In the genomic region with DNA sequence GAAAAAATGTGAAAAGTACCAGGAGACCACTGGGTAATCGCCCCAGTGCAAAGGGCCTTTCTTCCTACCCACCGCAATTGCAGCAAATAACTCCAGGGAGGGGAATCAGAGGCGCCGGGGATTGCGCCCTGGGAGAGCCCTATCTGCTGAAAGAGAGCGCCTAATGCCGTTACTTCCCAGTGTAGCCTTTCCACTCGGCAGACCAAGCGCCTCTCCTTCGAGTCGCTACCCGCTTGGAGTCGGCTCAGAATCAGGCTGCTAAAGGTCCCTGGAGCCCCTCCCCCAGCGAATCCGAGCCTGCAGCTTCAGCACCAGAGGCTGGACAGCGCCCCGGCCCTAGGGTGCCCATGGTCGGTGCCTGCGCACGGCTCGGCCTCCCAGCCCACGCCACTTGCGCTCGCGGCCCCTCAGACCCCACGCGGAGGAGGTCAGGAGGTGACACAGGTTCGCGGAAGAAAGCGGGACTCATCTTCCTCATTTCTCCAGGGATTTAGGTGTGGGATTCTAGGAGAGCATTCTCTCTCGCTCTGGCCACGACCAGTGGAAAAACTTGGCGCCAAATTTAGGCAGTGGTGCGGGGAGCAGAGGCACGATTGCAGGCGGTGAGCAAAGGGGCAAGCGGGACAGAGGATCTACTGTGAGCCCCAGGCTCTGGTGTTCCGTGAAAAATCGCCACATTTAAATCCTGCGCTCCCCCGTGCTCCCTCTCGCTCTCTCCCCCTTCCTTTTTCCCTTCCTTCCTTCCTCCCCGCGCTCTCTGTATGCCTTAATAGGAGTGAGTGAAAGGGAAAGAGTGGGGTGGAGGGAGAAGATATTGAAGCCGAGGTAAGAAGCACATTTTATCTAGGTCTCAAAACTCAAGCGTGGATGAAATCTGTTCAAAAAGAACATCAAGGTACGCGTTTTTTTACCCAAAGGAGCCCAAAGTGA, we compare ENCODE assay signal across 8 cellular contexts. TPM values are rescaled to one million over a fixed set of nuclear protein-coding genes. Genes with fewer than 3 reads are reported as not detected.
DNase-seq lines count a peak whose midpoint lies in the region; ATAC-seq and TF ChIP-seq lines count a peak whose summit lies in the region.

No MANE protein-coding gene starts in this region.

- H3K9me3 Mint-ChIP-seq in GM23338 (no peaks in the 10 kb centered on the region), naive B cell (peaks cover 0 to 7% (median 4%) of the 10 kb centered on the region in 7 donors)

- TF ChIP-seq RAD21 in SK-N-SH (IDR thresholded peaks at IDR 0.05; ENCODE audit: low read length): no peak

- H4K20me1 ChIP-seq in GM23338 (replicated peaks; ENCODE audit: insufficient read depth): no peaks in the 10 kb centered on the region
- H4K20me1 ChIP-seq in SK-N-SH (ENCODE audit: insufficient read depth): no peaks in the 10 kb centered on the region

- no peak for TF ChIP-seq CTCF in GM23338 (conservative IDR thresholded peaks at IDR 0.05; ENCODE audit: low read depth in 2 of 2)
- no peak for TF ChIP-seq CTCF in SK-N-SH (IDR thresholded peaks at IDR 0.05)

- H3K36me3 ChIP-seq in GM23338 (ENCODE audit: insufficient read depth): no peaks in the 10 kb centered on the region
- H3K36me3 ChIP-seq in SK-N-SH (replicated peaks in 1 of 2; ENCODE audit: control insufficient read depth in 1 of 2, insufficient read depth in 2 of 2, low read length in 1 of 2): no peaks in the 10 kb centered on the region
- no peaks in the 10 kb centered on the region for H3K36me3 ChIP-seq in ectodermal cell (ENCODE audit: control insufficient read depth, insufficient read depth, low read length)

- H3K9me3 ChIP-seq in SK-N-SH (no peaks in the 10 kb centered on the region), ectodermal cell (ENCODE audit: control insufficient read depth, low read length) (no peaks in the 10 kb centered on the region)

- DNase-seq in GM23338 (ENCODE audit: low spot score) (peak; percentile 90), SK-N-SH (peak; percentile 65), naive B cell (peak; percentile 42), HK-2 (ENCODE audit: unreplicated experiment) (no peak), NCI-H774 (lab: John Stamatoyannopoulos, UW) (no peak), SIG-M5 (lab: John Stamatoyannopoulos, UW) (no peak)

- peaks cover 66% of the 10 kb centered on the region for H3K4me1 ChIP-seq in GM23338 (ENCODE audit: insufficient read depth)
- peaks cover 0 to 19% of the 10 kb centered on the region in 2 experiments; a peak in 1 of 4 replicates for H3K4me1 ChIP-seq in SK-N-SH (ENCODE audit: control insufficient read depth in 1 of 2, insufficient read depth in 2 of 2, low read depth in 1 of 2, low read length in 1 of 2)
- peaks cover 30% of the 10 kb centered on the region for H3K4me1 ChIP-seq in ectodermal cell (ENCODE audit: control insufficient read depth, insufficient read depth, low read length)

- H2AFZ ChIP-seq in GM23338: peak overlapping the region; percentile 91; the same call in 1 of the 2 replicates
- H2AFZ ChIP-seq in SK-N-SH (ENCODE audit: low read depth): 0 out of 2 replicates have a peak overlapping the region, but pooled peaks have one; percentile 3

- POLR2A ChIA-PET in SK-N-SH (lab: Yijun Ruan, JAX): interaction anchor here (1.5 to 1.6 kb wide), 2 partner anchors 19 to 33 kb away, joined by 7 to 11 read pairs; no protein-coding TSS in a partner anchor

- peak overlapping the region; percentile 70 for H3K4me3 Mint-ChIP-seq in GM23338
- H3K4me3 Mint-ChIP-seq in naive B cell: peak overlapping the region in 6 of 8 donors; percentile 36 to 86 (median 62)

- no peak for TF ChIP-seq EP300 in SK-N-SH (IDR thresholded peaks at IDR 0.05; ENCODE audit: borderline replicate concordance in 1 of 2, low read depth in 1 of 2, low read length in 1 of 2)

- peaks cover 60% of the 10 kb centered on the region for H3K4me1 Mint-ChIP-seq in GM23338
- H3K4me1 Mint-ChIP-seq in naive B cell: peaks cover 19 to 31% (median 22%) of the 10 kb centered on the region in 3 donors

- 32% methylated on average over 37 of the region's 48 CpGs for whole genome bisulfite sequencing in SK-N-SH (ENCODE audit: low lambda C conversion rate)
- WGBS in ectodermal cell, 2 experiments: 3% methylated on average over 43 to 48 of the region's 48 CpGs

- H3K27ac ChIP-seq in GM23338 (ENCODE audit: low read depth) (no peak overlapping the region), SK-N-SH (ENCODE audit: low read depth in 2 of 2, low read length in 1 of 2) (no peak overlapping the region), ectodermal cell (ENCODE audit: insufficient read depth, low read depth, low read length, poor library complexity, severe bottlenecking) (no peak overlapping the region)

- H3K36me3 Mint-ChIP-seq in GM23338 (ENCODE audit: low read depth): no peaks in the 10 kb centered on the region
- peaks cover 10 to 15% of the 10 kb centered on the region in 2 donors for H3K36me3 Mint-ChIP-seq in naive B cell

- H3K4me2 ChIP-seq in GM23338: peak overlapping the region; percentile 99
- H3K4me2 ChIP-seq in SK-N-SH: peak overlapping the region; percentile 59; the same call in 1 of the 2 replicates

- CTCF ChIA-PET in SK-N-SH (lab: Yijun Ruan, JAX): interaction anchor here (1.0 to 2.3 kb wide), 5 partner anchors 10 to 128 kb away, joined by 3 to 12 read pairs (median 5); no protein-coding TSS in a partner anchor

- H3F3A ChIP-seq in GM23338 (replicated peaks; ENCODE audit: low read depth): 0 out of 2 replicates have a peak, but pooled peaks cover 15% of the 10 kb centered on the region
- H3F3A ChIP-seq in SK-N-SH (replicated peaks; ENCODE audit: insufficient read depth): no peaks in the 10 kb centered on the region

- H3K27me3 ChIP-seq in GM23338 (ENCODE audit: insufficient read depth) (peaks cover 74% of the 10 kb centered on the region), SK-N-SH (ENCODE audit: insufficient read depth) (peaks cover 24% of the 10 kb centered on the region), ectodermal cell (ENCODE audit: control insufficient read depth, insufficient read depth, low read length, poor library complexity, severe bottlenecking) (peaks cover 74% of the 10 kb centered on the region)

- H3K9me2 ChIP-seq in GM23338 (ENCODE audit: insufficient read depth): no peaks in the 10 kb centered on the region
- no peaks in the 10 kb centered on the region for H3K9me2 ChIP-seq in SK-N-SH

- H3K27ac Mint-ChIP-seq in GM23338 (no peak overlapping the region), naive B cell (peak overlapping the region in 1 of 6 donors; percentile 40)

- no peak overlapping the region for H3K9ac ChIP-seq in SK-N-SH

- peak overlapping the region; percentile 82 for H3K4me3 ChIP-seq in GM23338
- H3K4me3 ChIP-seq in SK-N-SH (ENCODE audit: low read depth in 2 of 2, low read length in 1 of 2): peak overlapping the region in 1 of 2 experiments; percentile 48; a peak in 2 of 4 replicates
- peak overlapping the region; percentile 20 for H3K4me3 ChIP-seq in ectodermal cell (ENCODE audit: insufficient read depth, low read depth, low read length)

- H3K79me2 ChIP-seq in GM23338 (replicated peaks; ENCODE audit: insufficient read depth) (no peaks in the 10 kb centered on the region), SK-N-SH (ENCODE audit: insufficient read depth) (no peaks in the 10 kb centered on the region)

- ATAC-seq in GM23338 (peak; percentile 68), naive B cell (ENCODE audit: low read depth in 2 of 2) (peak; percentile 48 to 57), GM18870 (IDR thresholded peaks at IDR 0.05; ENCODE audit: unreplicated experiment) (no peak)

- H3K27me3 Mint-ChIP-seq in GM23338 (ENCODE audit: insufficient read depth, low read depth, poor library complexity) (peaks cover 61% of the 10 kb centered on the region), naive B cell (peaks cover 73 to 83% (median 76%) of the 10 kb centered on the region in 3 donors)

TF ChIP-seq in SK-N-SH, 30 proteins besides CTCF, POLR2A, EP300 and RAD21 (continues in another document):
- no peak for TF ChIP-seq FOXJ3 (CRISPR knock-in tag; IDR thresholded peaks at IDR 0.05)

RNA-seq across cellular contexts. Expression of a gene that starts 15.4 kb away (rescaled TPM):
- 218 and 220 TPM in 2 replicates for total RNA-seq in GM23338 (2014; rRNA removed; shearing (Covaris generic))
- polyA plus RNA-seq in GM23338 (2016; fragmentation: Nextera tagmentation; extraction: Ambion mirVana) (76.6 and 82.3 TPM in 2 replicates), SK-N-SH (2012; rRNA removed) (46.4 and 65.2 TPM in 2 replicates), naive B cell (ENCODE audit: low read depth in 6 of 6) (10 to 100 TPM; 28.2 to 73.0 (median 40.2) TPM)
- 20.2 and 29.7 TPM in 2 replicates for polyA plus RNA-seq in SK-N-SH (2012; cell fraction: cytosol; rRNA removed)
- polyA plus RNA-seq in SK-N-SH (2012; cell fraction: nucleus; rRNA removed): 119 and 136 TPM in 2 replicates
- 48.9 TPM for polyA plus RNA-seq in ectodermal cell (2013, experiment 1 of 4)
- 54.5 TPM for polyA plus RNA-seq in ectodermal cell (2013, experiment 2 of 4)
- 37.4 TPM for polyA plus RNA-seq in ectodermal cell (2013, experiment 3 of 4)
- 37.0 TPM for polyA plus RNA-seq in ectodermal cell (2013, experiment 4 of 4)

RNA-seq across cellular contexts. Expression of a gene that starts 33.0 kb away (rescaled TPM):
- 1.1 and 3.7 TPM in 2 replicates for total RNA-seq in GM23338 (2014; rRNA removed; shearing (Covaris generic))
- polyA plus RNA-seq in GM23338 (2016; fragmentation: Nextera tagmentation; extraction: Ambion mirVana): 3.2 and 4.9 TPM in 2 replicates
- 2.0 TPM in 2 replicates for polyA plus RNA-seq in SK-N-SH (2012; rRNA removed)
- 1.0 and 1.7 TPM in 2 replicates for polyA plus RNA-seq in SK-N-SH (2012; cell fraction: cytosol; rRNA removed)
- 5.9 and 8.0 TPM in 2 replicates for polyA plus RNA-seq in SK-N-SH (2012; cell fraction: nucleus; rRNA removed)
- polyA plus RNA-seq in ectodermal cell (2013, experiment 1 of 4): 1.0 TPM
- 0.96 TPM for polyA plus RNA-seq in ectodermal cell (2013, experiment 2 of 4)
- 1.5 TPM for polyA plus RNA-seq in ectodermal cell (2013, experiment 3 of 4)
- 0.89 TPM for polyA plus RNA-seq in ectodermal cell (2013, experiment 4 of 4)
- polyA plus RNA-seq in naive B cell (ENCODE audit: low read depth in 6 of 6): 1,000 to 10,000 TPM in 2 of 6 donors, 100 to 1,000 TPM in 4; 638 to 1,304 (median 969) TPM

RNA-seq across cellular contexts. Expression of a gene that starts 59.3 kb away (rescaled TPM):
- total RNA-seq in GM23338 (2014; rRNA removed; shearing (Covaris generic)): 6.6 and 8.6 TPM in 2 replicates
- polyA plus RNA-seq in GM23338 (2016; fragmentation: Nextera tagmentation; extraction: Ambion mirVana): 4.2 and 5.5 TPM in 2 replicates
- polyA plus RNA-seq in SK-N-SH (2012; rRNA removed): 4.5 and 7.2 TPM in 2 replicates
- polyA plus RNA-seq in SK-N-SH (2012; cell fraction: cytosol; rRNA removed): 3.8 and 5.2 TPM in 2 replicates
- 6.2 and 12.4 TPM in 2 replicates for polyA plus RNA-seq in SK-N-SH (2012; cell fraction: nucleus; rRNA removed)
- 15.2 TPM for polyA plus RNA-seq in ectodermal cell (2013, experiment 1 of 4)
- 17.2 TPM for polyA plus RNA-seq in ectodermal cell (2013, experiment 2 of 4)
- 14.8 TPM for polyA plus RNA-seq in ectodermal cell (2013, experiment 3 of 4)
- 17.5 TPM for polyA plus RNA-seq in ectodermal cell (2013, experiment 4 of 4)
- 1 to 10 TPM; 1.1 to 3.5 (median 1.9) TPM for polyA plus RNA-seq in naive B cell (ENCODE audit: low read depth in 6 of 6)

Comparison
In these comparisons a context has a peak if more than half of its experiments do, and no peak if none do; other contexts are left out.
1. DNase-seq: peak in GM23338 (single experiment), SK-N-SH (single experiment) and naive B cell (single experiment); none in HK-2 (single experiment), NCI-H774 (single experiment) and SIG-M5 (single experiment).
2. RNA of a gene that starts 33.0 kb away (polyA plus RNA-seq): 638 to 1,304 TPM in naive B cell; 3.2 to 4.9 TPM in GM23338 and 1.0 to 8.0 TPM in SK-N-SH; every median in the first group is over 10 times any median in the second.